ENCODE assay signal across 1 cellular context in genomic region chr3:9646800-9647152, GRCh38.
A peak's percentile ranks its signal among the peaks of the same experiment; 100 is the strongest.
TF ChIP-seq lines count a peak whose summit lies in the region.

No MANE protein-coding gene starts in this region.

TF ChIP-seq in K562, 482 proteins besides CTCF, POLR2A, EP300 and RAD21 (continued from another document):
- no peak for TF ChIP-seq CUX1 (CRISPR knock-in tag; IDR thresholded peaks at IDR 0.05)
- 0 out of 2 replicates have a peak, but pooled peaks have one; percentile 6 for TF ChIP-seq LCOR (CRISPR knock-in tag; IDR thresholded peaks at IDR 0.05)
- no peak for TF ChIP-seq ZNF507 (tag; conservative IDR thresholded peaks at IDR 0.05)
- peak in 1 of 2 experiments; percentile 36; a peak in 2 of 4 replicates for TF ChIP-seq MLLT1 (IDR thresholded peaks at IDR 0.05)
- TF ChIP-seq ID3 (CRISPR knock-in tag; IDR thresholded peaks at IDR 0.05), result no peak
- TF ChIP-seq ID3 (tag; IDR thresholded peaks at IDR 0.05), result 0 out of 2 replicates have a peak, but pooled peaks have one; percentile 39
- no peak for TF ChIP-seq ZNF830 (CRISPR knock-in tag; IDR thresholded peaks at IDR 0.05)
- TF ChIP-seq SPI1 (IDR thresholded peaks at IDR 0.05; ENCODE audit: borderline replicate concordance, low read depth, low read length), result no peak
- TF ChIP-seq MNT (conservative IDR thresholded peaks at IDR 0.05), result peak in 1 of 2 experiments; percentile 4; a peak in 1 of 4 replicates
- no peak for TF ChIP-seq ZNF785 (CRISPR knock-in tag; IDR thresholded peaks at IDR 0.05)
- no peak for TF ChIP-seq SMARCA5 (IDR thresholded peaks at IDR 0.05)
- TF ChIP-seq C11orf30 (IDR thresholded peaks at IDR 0.05; ENCODE audit: low read depth), result no peak
- no peak for TF ChIP-seq TBL1XR1 (IDR thresholded peaks at IDR 0.05; ENCODE audit: low read length in 2 of 2)
- peak; percentile 9; the same call in 1 of the 2 replicates for TF ChIP-seq FOXJ2 (tag; IDR thresholded peaks at IDR 0.05)
- no peak for TF ChIP-seq ZNF75A (CRISPR knock-in tag; IDR thresholded peaks at IDR 0.05)
TF ChIP-seq in K562: peak in this region for 13.
